In genomic region chr7:10739401-10739800, GRCh38 we compare ENCODE assay signal across 37 cellular contexts.
"Had no signal": no experiment of that assay in that cellular context is flagged by ENCODE, and none has a peak within 500 bp of the region (broad histone marks: within the 10 kb centered on the region; RNA-seq: fewer than 3 reads in every experiment).

No MANE protein-coding gene starts in this region.

- ATAC-seq: activated CD4-positive, CD25-positive, alpha-beta regulatory T cell treated with anti-CD3 and anti-CD28 coated beads, Interleukin-2, amount 50 U/mL, for 24 hours; activated CD8-positive, alpha-beta T cell treated with anti-CD3 and anti-CD28 coated beads for 36 hours; activated naive CD8-positive, alpha-beta T cell treated with anti-CD3 and anti-CD28 coated beads, Interleukin-2, amount 50 U/mL, for 24 hours; esophagus mucosa; foreskin keratinocyte; gastrocnemius medialis; heart left ventricle; T-helper 17 cell had no signal

- DNase-seq: activated B cell treated with CpG ODN at 0.5 μM for 24 hours; activated CD4-positive, alpha-beta T cell treated with anti-CD3 and anti-CD28 coated beads for 48 hours; activated CD4-positive, alpha-beta T cell treated with anti-CD3 and anti-CD28 coated beads, Interleukin-2, amount 50 U/mL, for 1 hour; activated CD4-positive, alpha-beta T cell treated with anti-CD3 and anti-CD28 coated beads, Interleukin-2, amount 50 U/mL, for 48 hours; activated CD8-positive, alpha-beta memory T cell treated with anti-CD3 and anti-CD28 coated beads for 24 hours; activated CD8-positive, alpha-beta T cell treated with anti-CD3 and anti-CD28 coated beads for 36 hours; activated effector memory CD4-positive, alpha-beta T cell treated with anti-CD3 and anti-CD28 coated beads, Interleukin-2, amount 50 U/mL, for 16 hours; activated naive CD4-positive, alpha-beta T cell treated with anti-CD3 and anti-CD28 coated beads for 36 hours; activated naive CD8-positive, alpha-beta T cell treated with anti-CD3 and anti-CD28 coated beads for 36 hours; activated naive CD8-positive, alpha-beta T cell treated with anti-CD3 and anti-CD28 coated beads, Interleukin-2, amount 50 U/mL, for 24 hours; activated T-cell treated with anti-CD3 and anti-CD28 coated beads, Interleukin-2, amount 50 U/mL, for 1 hour; activated T-cell treated with anti-CD3 and anti-CD28 coated beads, Interleukin-2, amount 50 U/mL, for 48 hours; adrenal gland; amygdala; aorta; brain microvascular endothelial cell; dorsolateral prefrontal cortex; effector memory CD4-positive, alpha-beta T cell; endodermal cell; foreskin keratinocyte; gastrocnemius medialis; glutamatergic neuron; heart left ventricle; T-helper 1 cell; T-helper 17 cell; T1000; WERI-Rb-1 had no signal

- H3K4me1 ChIP-seq: adrenal gland, foreskin keratinocyte, gastrocnemius medialis, heart left ventricle had no signal

- H3K4me1 Mint-ChIP-seq: activated B cell treated with CpG ODN at 0.5 μM for 24 hours; activated naive CD4-positive, alpha-beta T cell treated with anti-CD3 and anti-CD28 coated beads, Interleukin-2, amount 50 U/mL, for 24 hours; activated naive CD8-positive, alpha-beta T cell treated with anti-CD3 and anti-CD28 coated beads for 36 hours; activated naive CD8-positive, alpha-beta T cell treated with anti-CD3 and anti-CD28 coated beads, Interleukin-2, amount 50 U/mL, for 24 hours; central memory CD8-positive, alpha-beta T cell; endodermal cell; T-helper 17 cell had no signal

- H3K9me3 ChIP-seq: adrenal gland, gastrocnemius medialis had no signal

- H3K27ac Mint-ChIP-seq: activated B cell treated with CpG ODN at 0.5 μM for 24 hours; activated CD8-positive, alpha-beta T cell treated with anti-CD3 and anti-CD28 coated beads for 36 hours; activated naive CD4-positive, alpha-beta T cell treated with anti-CD3 and anti-CD28 coated beads for 36 hours; activated naive CD4-positive, alpha-beta T cell treated with anti-CD3 and anti-CD28 coated beads, Interleukin-2, amount 50 U/mL, for 24 hours; activated naive CD8-positive, alpha-beta T cell treated with anti-CD3 and anti-CD28 coated beads for 36 hours; activated naive CD8-positive, alpha-beta T cell treated with anti-CD3 and anti-CD28 coated beads, Interleukin-2, amount 50 U/mL, for 24 hours; activated T-helper 1 cell treated with anti-CD3 and anti-CD28 coated beads, Interleukin-12 subunit alpha, Interleukin-12 subunit beta, Interleukin-2, Interleukin-4 antibody, amounts not matched to agents 30 ng/mL and 10 ng/mL and 1 ng/mL, durations not matched to agents 14 hours and 24 hours and 36 hours; activated T-helper 2 cell treated with anti-CD3 and anti-CD28 coated beads, Interferon-gamma antibody, Interleukin-2, Interleukin-4, amounts not matched to agents 10 μg/mL and 5 μg/mL and 100 μg/mL, durations not matched to agents 14 hours and 24 hours and 36 hours; dendritic cell treated with granulocyte-macrophage colony-stimulating factor and Interleukin-4, amounts not matched to agents 40 ng/mL and 50 ng/mL, for 4 days; endodermal cell; T-helper 17 cell; T-helper 2 cell treated with Interferon-gamma antibody and Interleukin-4, amounts not matched to agents 5 μg/mL and 100 μg/mL, for 36 hours had no signal

- H3K4me3 Mint-ChIP-seq: activated B cell treated with CpG ODN at 0.5 μM for 24 hours; activated CD8-positive, alpha-beta T cell treated with anti-CD3 and anti-CD28 coated beads for 36 hours; activated naive CD4-positive, alpha-beta T cell treated with anti-CD3 and anti-CD28 coated beads for 36 hours; activated naive CD4-positive, alpha-beta T cell treated with anti-CD3 and anti-CD28 coated beads, Interleukin-2, amount 50 U/mL, for 24 hours; activated naive CD8-positive, alpha-beta T cell treated with anti-CD3 and anti-CD28 coated beads for 36 hours; activated naive CD8-positive, alpha-beta T cell treated with anti-CD3 and anti-CD28 coated beads, Interleukin-2, amount 50 U/mL, for 24 hours; activated T-helper 1 cell treated with anti-CD3 and anti-CD28 coated beads, Interleukin-12 subunit alpha, Interleukin-12 subunit beta, Interleukin-2, Interleukin-4 antibody, amounts not matched to agents 30 ng/mL and 10 ng/mL and 1 ng/mL, durations not matched to agents 14 hours and 24 hours and 36 hours; central memory CD8-positive, alpha-beta T cell; dendritic cell treated with granulocyte-macrophage colony-stimulating factor and Interleukin-4, amounts not matched to agents 40 ng/mL and 50 ng/mL, for 4 days; endodermal cell; T-helper 17 cell; T-helper 2 cell treated with Interferon-gamma antibody and Interleukin-4, amounts not matched to agents 5 μg/mL and 100 μg/mL, for 36 hours had no signal

- H3K36me3 Mint-ChIP-seq: activated naive CD4-positive, alpha-beta T cell treated with anti-CD3 and anti-CD28 coated beads, Interleukin-2, amount 50 U/mL, for 24 hours; activated naive CD8-positive, alpha-beta T cell treated with anti-CD3 and anti-CD28 coated beads for 36 hours had no signal

- H3K9me3 Mint-ChIP-seq: activated B cell treated with CpG ODN at 0.5 μM for 24 hours; activated CD8-positive, alpha-beta T cell treated with anti-CD3 and anti-CD28 coated beads for 36 hours; activated T-helper 1 cell treated with anti-CD3 and anti-CD28 coated beads, Interleukin-12 subunit alpha, Interleukin-12 subunit beta, Interleukin-2, Interleukin-4 antibody, amounts not matched to agents 30 ng/mL and 10 ng/mL and 1 ng/mL, durations not matched to agents 14 hours and 24 hours and 36 hours; activated T-helper 2 cell treated with anti-CD3 and anti-CD28 coated beads, Interferon-gamma antibody, Interleukin-2, Interleukin-4, amounts not matched to agents 10 μg/mL and 5 μg/mL and 100 μg/mL, durations not matched to agents 14 hours and 24 hours and 36 hours; central memory CD8-positive, alpha-beta T cell; endodermal cell; T-helper 2 cell treated with Interferon-gamma antibody and Interleukin-4, amounts not matched to agents 5 μg/mL and 100 μg/mL, for 36 hours had no signal

- H3K36me3 ChIP-seq: adrenal gland, brain microvascular endothelial cell, gastrocnemius medialis, heart left ventricle, WERI-Rb-1 had no signal

- H3K27me3 ChIP-seq: adrenal gland, brain microvascular endothelial cell, foreskin keratinocyte, gastrocnemius medialis, heart left ventricle had no signal

- H3K27me3 Mint-ChIP-seq: activated B cell treated with CpG ODN at 0.5 μM for 24 hours; activated naive CD4-positive, alpha-beta T cell treated with anti-CD3 and anti-CD28 coated beads, Interleukin-2, amount 50 U/mL, for 24 hours; activated naive CD8-positive, alpha-beta T cell treated with anti-CD3 and anti-CD28 coated beads for 36 hours; activated naive CD8-positive, alpha-beta T cell treated with anti-CD3 and anti-CD28 coated beads, Interleukin-2, amount 50 U/mL, for 24 hours; central memory CD8-positive, alpha-beta T cell; dendritic cell treated with granulocyte-macrophage colony-stimulating factor and Interleukin-4, amounts not matched to agents 40 ng/mL and 50 ng/mL, for 4 days; T-helper 17 cell had no signal

- H3K4me3 ChIP-seq: adrenal gland, coronary artery, dorsolateral prefrontal cortex, gastrocnemius medialis, heart left ventricle had no signal

- FAIRE-seq: bronchial epithelial cell had no signal

- H3K27ac ChIP-seq: adrenal gland, brain microvascular endothelial cell, coronary artery, dorsolateral prefrontal cortex, foreskin keratinocyte, gastrocnemius medialis, heart left ventricle, WERI-Rb-1 had no signal
